In genomic region chr1:104531990-104532389, GRCh38 we compare ENCODE assay signal across 27 cellular contexts.
"Had no signal": no experiment of that assay in that cellular context is flagged by ENCODE, and none has a peak within 500 bp of the region (broad histone marks: within the 10 kb centered on the region; RNA-seq: fewer than 3 reads in every experiment).

No MANE protein-coding gene starts in this region.

- H3K27ac ChIP-seq: adrenal gland, body of pancreas, gastroesophageal sphincter, heart right ventricle had no signal

- H3K36me3 ChIP-seq: adrenal gland, gastroesophageal sphincter, heart right ventricle had no signal

- DNase-seq: activated CD4-positive, alpha-beta memory T cell treated with anti-CD3 and anti-CD28 coated beads for 36 hours; activated CD4-positive, alpha-beta T cell treated with anti-CD3 and anti-CD28 coated beads for 36 hours; activated CD4-positive, alpha-beta T cell treated with anti-CD3 and anti-CD28 coated beads, Interleukin-2, amount 10 ng/mL, durations not matched to agents 24 days and 14 days; activated CD4-positive, CD25-positive, alpha-beta regulatory T cell; activated CD4-positive, CD25-positive, alpha-beta regulatory T cell treated with anti-CD3 and anti-CD28 coated beads, Interleukin-2, amount 50 U/mL, for 72 hours; activated CD8-positive, alpha-beta memory T cell treated with anti-CD3 and anti-CD28 coated beads, Interleukin-2, amount 10 ng/mL, durations not matched to agents 7 days and 5 days; activated CD8-positive, alpha-beta memory T cell treated with anti-CD3 and anti-CD28 coated beads, Interleukin-2, amount 50 U/mL, for 4 hours; activated CD8-positive, alpha-beta T cell treated with anti-CD3 and anti-CD28 coated beads, Interleukin-2, amount 10 ng/mL, durations not matched to agents 7 days and 5 days; activated effector memory CD4-positive, alpha-beta T cell treated with anti-CD3 and anti-CD28 coated beads, Interleukin-2, amount 50 U/mL, for 16 hours; activated naive CD4-positive, alpha-beta T cell treated with anti-CD3 and anti-CD28 coated beads for 36 hours; activated naive CD8-positive, alpha-beta T cell treated with anti-CD3 and anti-CD28 coated beads for 36 hours; activated naive CD8-positive, alpha-beta T cell treated with anti-CD3 and anti-CD28 coated beads, Interleukin-2, amount 50 U/mL, for 24 hours; activated T-cell treated with anti-CD3 and anti-CD28 coated beads, Interleukin-2, amount 50 U/mL, for 1 hour; activated T-cell treated with anti-CD3 and anti-CD28 coated beads, Interleukin-2, amount 50 U/mL, for 48 hours; adrenal gland; amygdala; aorta; body of pancreas; caudate nucleus; cortex of kidney; effector CD8-positive, alpha-beta T cell; foreskin fibroblast; heart right ventricle; T-helper 2 cell had no signal

- FAIRE-seq: colon had no signal

- ATAC-seq: activated CD4-positive, alpha-beta T cell treated with anti-CD3 and anti-CD28 coated beads for 36 hours; activated CD8-positive, alpha-beta memory T cell treated with anti-CD3 and anti-CD28 coated beads, Interleukin-2, amount 10 ng/mL, durations not matched to agents 7 days and 5 days; activated CD8-positive, alpha-beta T cell treated with anti-CD3 and anti-CD28 coated beads, Interleukin-2, amount 10 ng/mL, durations not matched to agents 7 days and 5 days; activated naive CD8-positive, alpha-beta T cell treated with anti-CD3 and anti-CD28 coated beads, Interleukin-2, amount 50 U/mL, for 24 hours; body of pancreas; esophagus mucosa; gastroesophageal sphincter; heart right ventricle had no signal

- H3K9me3 ChIP-seq: adrenal gland, body of pancreas had no signal

- H3K4me1 ChIP-seq: adrenal gland, body of pancreas, gastroesophageal sphincter, heart right ventricle had no signal

- H3K27me3 ChIP-seq: adrenal gland, body of pancreas, gastroesophageal sphincter, heart right ventricle had no signal

- H3K4me3 ChIP-seq: adrenal gland, body of pancreas, gastroesophageal sphincter, heart right ventricle had no signal
